8 cellular contexts compared by ENCODE assay signal in the genomic region with DNA sequence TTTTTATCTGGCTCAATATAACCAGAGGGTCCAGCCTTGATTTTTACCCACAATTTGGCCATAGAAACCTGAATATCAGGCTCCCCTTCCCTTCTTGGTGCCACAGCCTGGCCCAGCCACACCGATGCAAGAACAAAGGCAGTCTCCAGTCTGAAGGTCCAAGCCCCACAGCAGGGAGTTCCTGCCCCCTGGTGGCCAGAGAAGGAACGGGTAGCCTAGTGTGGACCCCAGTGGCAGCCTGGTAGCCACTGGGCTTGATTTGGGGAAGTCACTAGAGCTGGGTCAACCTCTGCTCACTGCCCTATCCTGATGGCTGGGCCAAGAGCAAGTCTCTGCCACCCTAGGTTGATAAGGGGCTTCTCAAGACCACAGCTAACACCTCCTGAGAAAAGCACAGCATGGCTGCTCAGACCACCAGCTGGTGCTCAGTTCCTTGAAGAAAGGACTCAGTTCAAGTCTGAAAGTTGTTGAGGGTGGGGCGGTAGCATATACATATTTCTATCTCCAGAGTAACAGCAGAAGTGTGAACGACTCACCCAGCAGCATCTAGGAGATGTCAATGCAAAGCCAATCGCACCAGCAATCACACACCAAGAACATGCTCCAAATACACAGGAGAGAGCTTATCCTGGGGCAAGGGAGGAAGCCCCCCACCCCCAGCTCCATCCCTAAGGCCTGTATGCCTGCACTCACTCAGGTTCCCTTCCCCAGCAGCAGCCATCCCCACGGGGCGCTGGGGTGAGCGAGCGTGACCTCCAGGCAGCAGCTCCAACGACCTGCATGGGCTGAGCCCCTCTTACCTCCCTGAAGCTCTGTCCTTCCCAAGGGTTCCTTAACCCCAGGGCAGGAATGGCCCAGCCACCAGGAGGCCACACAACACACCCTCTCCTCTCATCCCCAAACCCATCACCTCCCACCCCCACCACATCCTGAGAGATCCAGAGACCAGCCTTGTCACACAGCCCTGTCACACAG. TPM values are rescaled to one million over a fixed set of nuclear protein-coding genes. Genes with fewer than 3 reads are reported as not detected.
A peak's percentile ranks its signal among the peaks of the same experiment; 100 is the strongest.
DNase-seq lines count a peak whose midpoint lies in the region; ATAC-seq, FAIRE-seq and TF ChIP-seq lines count a peak whose summit lies in the region.

No MANE protein-coding gene starts in this region.

- no peak overlapping the region for H3K27ac ChIP-seq in 22Rv1
- no peak overlapping the region for H3K27ac ChIP-seq in Karpas-422 (ENCODE audit: low read length)
- H3K27ac ChIP-seq in parathyroid adenoma: no peak overlapping the region

- H3K36me3 ChIP-seq in Karpas-422 (ENCODE audit: insufficient read depth, low read length) (peaks cover 24% of the 10 kb centered on the region), parathyroid adenoma (ENCODE audit: control insufficient read depth, insufficient read depth, low read length) (no peaks in the 10 kb centered on the region)

- peak; percentile 87 for FAIRE-seq in GM12891 (lab: Jason Lieb, UNC)

- H3K9me3 Mint-ChIP-seq in glutamatergic neuron (ENCODE audit: unreplicated experiment): peaks cover 6% of the 10 kb centered on the region
- no peaks in the 10 kb centered on the region for H3K9me3 Mint-ChIP-seq in type B pancreatic cell

- H3K27ac Mint-ChIP-seq in glutamatergic neuron (ENCODE audit: unreplicated experiment): peak overlapping the region; percentile 78
- peak overlapping the region; percentile 62 for H3K27ac Mint-ChIP-seq in type B pancreatic cell

- H3K4me2 ChIP-seq in Karpas-422 (ENCODE audit: low read depth, low read length, poor library complexity, severe bottlenecking) (no peak overlapping the region), parathyroid adenoma (ENCODE audit: low read length) (no peak overlapping the region)

- ATAC-seq in SK-N-SH treated with all-trans-retinoic acid at 6 μM for 48 hours: peak; percentile 100

- H3K4me3 Mint-ChIP-seq in glutamatergic neuron (ENCODE audit: unreplicated experiment) (no peak overlapping the region), type B pancreatic cell (no peak overlapping the region)

- H3K4me1 ChIP-seq in Karpas-422 (ENCODE audit: low read length) (peaks cover 2% of the 10 kb centered on the region; the same call in 1 of the 2 replicates), parathyroid adenoma (peaks cover 14% of the 10 kb centered on the region)

- H3K4me1 Mint-ChIP-seq in glutamatergic neuron (ENCODE audit: low read depth, unreplicated experiment) (peaks cover 9% of the 10 kb centered on the region), type B pancreatic cell (ENCODE audit: unreplicated experiment) (peaks cover 11% of the 10 kb centered on the region)

- no peak for TF ChIP-seq POLR2A in GM12891 (IDR thresholded peaks at IDR 0.05; ENCODE audit: low read depth, low read length)

- H3K4me3 ChIP-seq in Karpas-422 (ENCODE audit: low read length) (no peak overlapping the region), parathyroid adenoma (ENCODE audit: low read depth, low read length) (no peak overlapping the region)

- DNase-seq in GM12891 (ENCODE audit: insufficient read length, low spot score): peak; percentile 79
- DNase-seq in Karpas-422: peak; percentile 95
- peak; percentile 85 for DNase-seq in activated naive CD4-positive, alpha-beta T cell treated with anti-CD3 and anti-CD28 coated beads, Interleukin-2, amount 50 U/mL, for 16 hours
- DNase-seq in glutamatergic neuron: peak; percentile 92
- DNase-seq in type B pancreatic cell (ENCODE audit: extremely low spot score, unreplicated experiment): peak; percentile 83

- no peaks in the 10 kb centered on the region for H3K9me2 ChIP-seq in Karpas-422 (replicated peaks; ENCODE audit: insufficient read depth, low read length)

- H3K9ac ChIP-seq in Karpas-422 (ENCODE audit: low read length) (no peak overlapping the region), parathyroid adenoma (no peak overlapping the region)

- H3K9me3 ChIP-seq in Karpas-422 (ENCODE audit: low read length) (no peaks in the 10 kb centered on the region), parathyroid adenoma (ENCODE audit: control insufficient read depth, low read length) (no peaks in the 10 kb centered on the region)

- peaks cover 5% of the 10 kb centered on the region; the same call in 1 of the 2 replicates for H3K79me2 ChIP-seq in Karpas-422 (ENCODE audit: low read length)
- H3K79me2 ChIP-seq in parathyroid adenoma: peaks cover 10% of the 10 kb centered on the region

- H3K27me3 ChIP-seq in Karpas-422 (ENCODE audit: low read length) (no peaks in the 10 kb centered on the region), parathyroid adenoma (ENCODE audit: control insufficient read depth, insufficient read depth, low read length) (no peaks in the 10 kb centered on the region)

- no peaks in the 10 kb centered on the region for H3K27me3 Mint-ChIP-seq in glutamatergic neuron (ENCODE audit: unreplicated experiment)
- H3K27me3 Mint-ChIP-seq in type B pancreatic cell: no peaks in the 10 kb centered on the region

- H2AFZ ChIP-seq in Karpas-422 (ENCODE audit: low read length) (no peak overlapping the region), parathyroid adenoma (no peak overlapping the region)

- no peaks in the 10 kb centered on the region for H3K36me3 Mint-ChIP-seq in glutamatergic neuron (ENCODE audit: unreplicated experiment)
- H3K36me3 Mint-ChIP-seq in type B pancreatic cell: peaks cover 3% of the 10 kb centered on the region

- no peaks in the 10 kb centered on the region for H4K20me1 ChIP-seq in Karpas-422 (ENCODE audit: insufficient read depth, low read depth, low read length)

- peak; percentile 97 for TF ChIP-seq CTCF in 22Rv1 (IDR thresholded peaks at IDR 0.05)
- peak; percentile 95 for TF ChIP-seq CTCF in glutamatergic neuron (IDR thresholded peaks at IDR 0.05; ENCODE audit: partially characterized antibody, unreplicated experiment)
- peak; percentile 95 for TF ChIP-seq CTCF in parathyroid adenoma (IDR thresholded peaks at IDR 0.05)
- peak; percentile 90 for TF ChIP-seq CTCF in type B pancreatic cell (conservative IDR thresholded peaks at IDR 0.05)

TF ChIP-seq in GM12891, 5 proteins besides CTCF, POLR2A, EP300 and RAD21:
- TF ChIP-seq POLR2AphosphoS5 (IDR thresholded peaks at IDR 0.05; ENCODE audit: low read depth, low read length) (no peak), POU2F2 (IDR thresholded peaks at IDR 0.05; ENCODE audit: low read depth, low read length) (no peak), PAX5 (IDR thresholded peaks at IDR 0.05; ENCODE audit: insufficient read depth, low read length, severe bottlenecking) (no peak), SPI1 (IDR thresholded peaks at IDR 0.05; ENCODE audit: low read depth, low read length) (no peak), TAF1 (IDR thresholded peaks at IDR 0.05; ENCODE audit: low read depth, low read length) (no peak)
TF ChIP-seq in GM12891: peak in this region for 0.

TF ChIP-seq in SK-N-SH treated with all-trans-retinoic acid at 6 μM for 48 hours, 23 proteins besides CTCF, POLR2A, EP300 and RAD21 (continues in another document):
- TF ChIP-seq ZNF565 (CRISPR knock-in tag; conservative IDR thresholded peaks at IDR 0.05; ENCODE audit: low read depth) (no peak), OSR1 (CRISPR knock-in tag; IDR thresholded peaks at IDR 0.05) (no peak), ESRRG (CRISPR knock-in tag; IDR thresholded peaks at IDR 0.05) (no peak), ISL1 (CRISPR knock-in tag; IDR thresholded peaks at IDR 0.05) (no peak), CSDC2 (CRISPR knock-in tag; IDR thresholded peaks at IDR 0.05) (no peak)
- TF ChIP-seq, protein P1, sequence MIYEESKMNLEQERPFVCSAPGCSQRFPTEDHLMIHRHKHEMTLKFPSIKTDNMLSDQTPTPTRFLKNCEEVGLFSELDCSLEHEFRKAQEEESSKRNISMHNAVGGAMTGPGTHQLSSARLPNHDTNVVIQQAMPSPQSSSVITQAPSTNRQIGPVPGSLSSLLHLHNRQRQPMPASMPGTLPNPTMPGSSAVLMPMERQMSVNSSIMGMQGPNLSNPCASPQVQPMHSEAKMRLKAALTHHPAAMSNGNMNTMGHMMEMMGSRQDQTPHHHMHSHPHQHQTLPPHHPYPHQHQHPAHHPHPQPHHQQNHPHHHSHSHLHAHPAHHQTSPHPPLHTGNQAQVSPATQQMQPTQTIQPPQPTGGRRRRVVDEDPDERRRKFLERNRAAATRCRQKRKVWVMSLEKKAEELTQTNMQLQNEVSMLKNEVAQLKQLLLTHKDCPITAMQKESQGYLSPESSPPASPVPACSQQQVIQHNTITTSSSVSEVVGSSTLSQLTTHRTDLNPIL (CRISPR knock-in tag; IDR thresholded peaks at IDR 0.05; ENCODE audit: low read depth): no peak
- TF ChIP-seq, protein P2, sequence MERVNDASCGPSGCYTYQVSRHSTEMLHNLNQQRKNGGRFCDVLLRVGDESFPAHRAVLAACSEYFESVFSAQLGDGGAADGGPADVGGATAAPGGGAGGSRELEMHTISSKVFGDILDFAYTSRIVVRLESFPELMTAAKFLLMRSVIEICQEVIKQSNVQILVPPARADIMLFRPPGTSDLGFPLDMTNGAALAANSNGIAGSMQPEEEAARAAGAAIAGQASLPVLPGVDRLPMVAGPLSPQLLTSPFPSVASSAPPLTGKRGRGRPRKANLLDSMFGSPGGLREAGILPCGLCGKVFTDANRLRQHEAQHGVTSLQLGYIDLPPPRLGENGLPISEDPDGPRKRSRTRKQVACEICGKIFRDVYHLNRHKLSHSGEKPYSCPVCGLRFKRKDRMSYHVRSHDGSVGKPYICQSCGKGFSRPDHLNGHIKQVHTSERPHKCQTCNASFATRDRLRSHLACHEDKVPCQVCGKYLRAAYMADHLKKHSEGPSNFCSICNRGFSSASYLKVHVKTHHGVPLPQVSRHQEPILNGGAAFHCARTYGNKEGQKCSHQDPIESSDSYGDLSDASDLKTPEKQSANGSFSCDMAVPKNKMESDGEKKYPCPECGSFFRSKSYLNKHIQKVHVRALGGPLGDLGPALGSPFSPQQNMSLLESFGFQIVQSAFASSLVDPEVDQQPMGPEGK (CRISPR knock-in tag; IDR thresholded peaks at IDR 0.05; ENCODE audit: borderline replicate concordance): no peak

RNA-seq across cellular contexts. Expression of a gene that starts 7.6 kb away (rescaled TPM):
- polyA plus RNA-seq in GM12891 (2012; ENCODE audit: low read depth, missing spikeins): 37.5 TPM
- total RNA-seq in Karpas-422 (2014; rRNA removed; shearing (Covaris generic); ENCODE audit: low replicate concordance): 55.2 and 89.6 TPM in 2 replicates
- total RNA-seq in glutamatergic neuron (ENCODE audit: unreplicated experiment): 40.3 TPM
- total RNA-seq in type B pancreatic cell (ENCODE audit: low replicate concordance): 10.5 and 11.3 TPM in 2 replicates

RNA-seq across cellular contexts. Expression of a gene that starts 14.6 kb away (rescaled TPM):
- polyA plus RNA-seq in GM12891 (2012; ENCODE audit: low read depth, missing spikeins): 0.15 TPM
- not detected in 2 replicates for total RNA-seq in Karpas-422 (2014; rRNA removed; shearing (Covaris generic); ENCODE audit: low replicate concordance)
- total RNA-seq in glutamatergic neuron (ENCODE audit: unreplicated experiment): 4.3 TPM
- 0.72 and 0.83 TPM in 2 replicates for total RNA-seq in type B pancreatic cell (ENCODE audit: low replicate concordance)

RNA-seq across cellular contexts. Expression of a gene that starts 45.0 kb away (rescaled TPM):
- polyA plus RNA-seq in GM12891 (2012; ENCODE audit: low read depth, missing spikeins): 67.2 TPM
- 141 and 149 TPM in 2 replicates for total RNA-seq in Karpas-422 (2014; rRNA removed; shearing (Covaris generic); ENCODE audit: low replicate concordance)
- total RNA-seq in glutamatergic neuron (ENCODE audit: unreplicated experiment) (261 TPM), type B pancreatic cell (ENCODE audit: low replicate concordance) (162 and 193 TPM in 2 replicates)

RNA-seq across cellular contexts. Expression of a gene that starts 46.1 kb away (rescaled TPM):
- polyA plus RNA-seq in GM12891 (2012; ENCODE audit: low read depth, missing spikeins): 2.1 TPM
- total RNA-seq in Karpas-422 (2014; rRNA removed; shearing (Covaris generic); ENCODE audit: low replicate concordance): 0.78 and 13.0 TPM in 2 replicates
- total RNA-seq in glutamatergic neuron (ENCODE audit: unreplicated experiment) (62.0 TPM), type B pancreatic cell (ENCODE audit: low replicate concordance) (17.6 and 32.3 TPM in 2 replicates)
